1 cellular context compared by ENCODE assay signal in genomic region chr3:23590874-23591273, GRCh38.
A peak's percentile ranks its signal among the peaks of the same experiment; 100 is the strongest.
TF ChIP-seq lines count a peak whose summit lies in the region.

No MANE protein-coding gene starts in this region.

TF ChIP-seq in GM12878, 131 proteins besides CTCF, POLR2A, EP300 and RAD21 (continued from another document):
- TF ChIP-seq CBX3 (IDR thresholded peaks at IDR 0.05; ENCODE audit: borderline replicate concordance, low read depth) (no peak), NBN (IDR thresholded peaks at IDR 0.05) (peak; percentile 85), CREM (IDR thresholded peaks at IDR 0.05; ENCODE audit: low read depth) (peak; percentile 83), TCF12 (IDR thresholded peaks at IDR 0.05; ENCODE audit: low read depth, low read length) (0 out of 2 replicates have a peak, but pooled peaks have one; percentile 27), GABPA (IDR thresholded peaks at IDR 0.05; ENCODE audit: low read depth) (no peak), IKZF1 (conservative IDR thresholded peaks at IDR 0.05) (peak; percentile 73; the same call in 1 of the 2 replicates), CBX5 (IDR thresholded peaks at IDR 0.05; ENCODE audit: low read depth) (peak; percentile 90), ATF3 (IDR thresholded peaks at IDR 0.05; ENCODE audit: borderline replicate concordance, extremely low read depth, low read depth, low read length) (no peak), RCOR1 (conservative IDR thresholded peaks at IDR 0.05; ENCODE audit: low read depth, low read length) (no peak), SUZ12 (IDR thresholded peaks at IDR 0.05; ENCODE audit: unreplicated experiment) (no peak), FOXK2 (IDR thresholded peaks at IDR 0.05) (no peak), SMC3 (IDR thresholded peaks at IDR 0.05; ENCODE audit: borderline replicate concordance, low read length) (no peak; the same call in 1 of the 2 replicates), IRF3 (IDR thresholded peaks at IDR 0.05) (no peak), ZBED1 (IDR thresholded peaks at IDR 0.05; ENCODE audit: borderline replicate concordance) (peak; percentile 60; the same call in 1 of the 2 replicates), NFXL1 (IDR thresholded peaks at IDR 0.05; ENCODE audit: borderline replicate concordance) (no peak), NFIC (IDR thresholded peaks at IDR 0.05; ENCODE audit: low read depth, low read length) (peak; percentile 79; the same call in 1 of the 2 replicates), RUNX3 (IDR thresholded peaks at IDR 0.05; ENCODE audit: low read length) (peak; percentile 58), CREB1 (IDR thresholded peaks at IDR 0.05; ENCODE audit: low read depth) (no peak), CBFB (IDR thresholded peaks at IDR 0.05; ENCODE audit: low read depth) (0 out of 2 replicates have a peak, but pooled peaks have one; percentile 31), MTA2 (IDR thresholded peaks at IDR 0.05; ENCODE audit: low read depth) (peak; percentile 87), SREBF1 (IDR thresholded peaks at IDR 0.05; ENCODE audit: low read length) (no peak), STAT1 (conservative IDR thresholded peaks at IDR 0.05) (no peak), ATF7 (IDR thresholded peaks at IDR 0.05; ENCODE audit: low read depth) (peak; percentile 83; the same call in 1 of the 2 replicates), SUPT20H (IDR thresholded peaks at IDR 0.05; ENCODE audit: borderline replicate concordance, control insufficient read depth, low read depth, low read length) (no peak), TBL1XR1 (IDR thresholded peaks at IDR 0.05; ENCODE audit: low read depth, low read length) (peak; percentile 89), SMAD5 (IDR thresholded peaks at IDR 0.05; ENCODE audit: low read depth) (no peak), ZSCAN29 (IDR thresholded peaks at IDR 0.05) (peak; percentile 87), ZNF592 (IDR thresholded peaks at IDR 0.05) (no peak), POU2F2 (IDR thresholded peaks at IDR 0.05; ENCODE audit: borderline replicate concordance, low read depth, low read length) (no peak), LARP7 (IDR thresholded peaks at IDR 0.05) (peak; percentile 49; the same call in 1 of the 2 replicates), FOS (IDR thresholded peaks at IDR 0.05; ENCODE audit: borderline replicate concordance, extremely low read depth, insufficient read length) (no peak), BHLHE40 (IDR thresholded peaks at IDR 0.05; ENCODE audit: borderline replicate concordance in 1 of 2, low read depth in 2 of 2, low read length in 1 of 2) (peak; percentile 49 to 60; a peak in 2 of 4 replicates)
- TF ChIP-seq, protein P1, sequence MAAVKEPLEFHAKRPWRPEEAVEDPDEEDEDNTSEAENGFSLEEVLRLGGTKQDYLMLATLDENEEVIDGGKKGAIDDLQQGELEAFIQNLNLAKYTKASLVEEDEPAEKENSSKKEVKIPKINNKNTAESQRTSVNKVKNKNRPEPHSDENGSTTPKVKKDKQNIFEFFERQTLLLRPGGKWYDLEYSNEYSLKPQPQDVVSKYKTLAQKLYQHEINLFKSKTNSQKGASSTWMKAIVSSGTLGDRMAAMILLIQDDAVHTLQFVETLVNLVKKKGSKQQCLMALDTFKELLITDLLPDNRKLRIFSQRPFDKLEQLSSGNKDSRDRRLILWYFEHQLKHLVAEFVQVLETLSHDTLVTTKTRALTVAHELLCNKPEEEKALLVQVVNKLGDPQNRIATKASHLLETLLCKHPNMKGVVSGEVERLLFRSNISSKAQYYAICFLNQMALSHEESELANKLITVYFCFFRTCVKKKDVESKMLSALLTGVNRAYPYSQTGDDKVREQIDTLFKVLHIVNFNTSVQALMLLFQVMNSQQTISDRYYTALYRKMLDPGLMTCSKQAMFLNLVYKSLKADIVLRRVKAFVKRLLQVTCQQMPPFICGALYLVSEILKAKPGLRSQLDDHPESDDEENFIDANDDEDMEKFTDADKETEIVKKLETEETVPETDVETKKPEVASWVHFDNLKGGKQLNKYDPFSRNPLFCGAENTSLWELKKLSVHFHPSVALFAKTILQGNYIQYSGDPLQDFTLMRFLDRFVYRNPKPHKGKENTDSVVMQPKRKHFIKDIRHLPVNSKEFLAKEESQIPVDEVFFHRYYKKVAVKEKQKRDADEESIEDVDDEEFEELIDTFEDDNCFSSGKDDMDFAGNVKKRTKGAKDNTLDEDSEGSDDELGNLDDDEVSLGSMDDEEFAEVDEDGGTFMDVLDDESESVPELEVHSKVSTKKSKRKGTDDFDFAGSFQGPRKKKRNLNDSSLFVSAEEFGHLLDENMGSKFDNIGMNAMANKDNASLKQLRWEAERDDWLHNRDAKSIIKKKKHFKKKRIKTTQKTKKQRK (IDR thresholded peaks at IDR 0.05; ENCODE audit: low read depth, low read length), result no peak
- TF ChIP-seq, protein P2, sequence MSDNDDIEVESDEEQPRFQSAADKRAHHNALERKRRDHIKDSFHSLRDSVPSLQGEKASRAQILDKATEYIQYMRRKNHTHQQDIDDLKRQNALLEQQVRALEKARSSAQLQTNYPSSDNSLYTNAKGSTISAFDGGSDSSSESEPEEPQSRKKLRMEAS (IDR thresholded peaks at IDR 0.05; ENCODE audit: low read depth, low read length), result no peak
- TF ChIP-seq, protein P3, sequence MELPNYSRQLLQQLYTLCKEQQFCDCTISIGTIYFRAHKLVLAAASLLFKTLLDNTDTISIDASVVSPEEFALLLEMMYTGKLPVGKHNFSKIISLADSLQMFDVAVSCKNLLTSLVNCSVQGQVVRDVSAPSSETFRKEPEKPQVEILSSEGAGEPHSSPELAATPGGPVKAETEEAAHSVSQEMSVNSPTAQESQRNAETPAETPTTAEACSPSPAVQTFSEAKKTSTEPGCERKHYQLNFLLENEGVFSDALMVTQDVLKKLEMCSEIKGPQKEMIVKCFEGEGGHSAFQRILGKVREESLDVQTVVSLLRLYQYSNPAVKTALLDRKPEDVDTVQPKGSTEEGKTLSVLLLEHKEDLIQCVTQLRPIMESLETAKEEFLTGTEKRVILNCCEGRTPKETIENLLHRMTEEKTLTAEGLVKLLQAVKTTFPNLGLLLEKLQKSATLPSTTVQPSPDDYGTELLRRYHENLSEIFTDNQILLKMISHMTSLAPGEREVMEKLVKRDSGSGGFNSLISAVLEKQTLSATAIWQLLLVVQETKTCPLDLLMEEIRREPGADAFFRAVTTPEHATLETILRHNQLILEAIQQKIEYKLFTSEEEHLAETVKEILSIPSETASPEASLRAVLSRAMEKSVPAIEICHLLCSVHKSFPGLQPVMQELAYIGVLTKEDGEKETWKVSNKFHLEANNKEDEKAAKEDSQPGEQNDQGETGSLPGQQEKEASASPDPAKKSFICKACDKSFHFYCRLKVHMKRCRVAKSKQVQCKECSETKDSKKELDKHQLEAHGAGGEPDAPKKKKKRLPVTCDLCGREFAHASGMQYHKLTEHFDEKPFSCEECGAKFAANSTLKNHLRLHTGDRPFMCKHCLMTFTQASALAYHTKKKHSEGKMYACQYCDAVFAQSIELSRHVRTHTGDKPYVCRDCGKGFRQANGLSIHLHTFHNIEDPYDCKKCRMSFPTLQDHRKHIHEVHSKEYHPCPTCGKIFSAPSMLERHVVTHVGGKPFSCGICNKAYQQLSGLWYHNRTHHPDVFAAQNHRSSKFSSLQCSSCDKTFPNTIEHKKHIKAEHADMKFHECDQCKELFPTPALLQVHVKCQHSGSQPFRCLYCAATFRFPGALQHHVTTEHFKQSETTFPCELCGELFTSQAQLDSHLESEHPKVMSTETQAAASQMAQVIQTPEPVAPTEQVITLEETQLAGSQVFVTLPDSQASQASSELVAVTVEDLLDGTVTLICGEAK (IDR thresholded peaks at IDR 0.05; ENCODE audit: borderline replicate concordance), result peak; percentile 86; the same call in 1 of the 2 replicates
